Comparison of ENCODE assay signal across 12 cellular contexts in the genomic region with DNA sequence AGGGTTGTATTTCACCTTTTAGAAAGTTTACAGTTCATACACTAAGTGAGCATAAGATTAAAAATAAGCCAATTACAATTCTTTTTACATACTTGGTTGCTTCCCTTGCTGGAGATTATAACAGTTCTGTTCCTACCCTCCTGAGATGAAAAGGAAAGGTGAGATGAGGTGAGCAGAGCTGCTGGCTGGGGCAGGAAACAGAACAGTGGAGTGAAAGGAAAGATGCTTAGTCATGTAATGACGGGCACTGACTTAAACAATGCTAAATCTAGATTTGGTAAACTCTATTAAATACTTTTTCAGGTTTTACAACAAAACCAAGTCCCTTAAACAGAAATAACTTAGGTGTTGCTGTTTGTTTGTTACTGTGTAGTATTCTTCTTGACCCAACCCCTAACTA. TPM values are rescaled to one million over a fixed set of nuclear protein-coding genes. Genes with fewer than 3 reads are reported as not detected.
A peak's percentile ranks its signal among the peaks of the same experiment; 100 is the strongest.
DNase-seq lines count a peak whose midpoint lies in the region; FAIRE-seq and TF ChIP-seq lines count a peak whose summit lies in the region.
"Had no signal": no experiment of that assay in that cellular context is flagged by ENCODE, and none has a peak within 500 bp of the region (broad histone marks: within the 10 kb centered on the region; RNA-seq: fewer than 3 reads in every experiment).

No MANE protein-coding gene starts in this region.

- H3K27ac ChIP-seq in WERI-Rb-1 (no peak overlapping the region), kidney (ENCODE audit: low read depth in 2 of 2, low read length in 2 of 2) (no peak overlapping the region)
- H3K27ac ChIP-seq: thyroid gland had no signal

- TF ChIP-seq POLR2A in H54 (IDR thresholded peaks at IDR 0.05; ENCODE audit: low read depth, low read length), result no peak

- DNase-seq in NCI-H510A treated with DMSO at 0.1 percent for 48 hours (lab: John Stamatoyannopoulos, UW) (peak; percentile 13), NCI-H510A (lab: John Stamatoyannopoulos, UW) (no peak), H54 (ENCODE audit: insufficient read length, low spot score) (no peak), WERI-Rb-1 (peak; percentile 27), iris pigment epithelial cell (ENCODE audit: low read depth) (peak; percentile 54), LoVo (ENCODE audit: low spot score) (no peak), kidney (no peak), HuH-7 (ENCODE audit: low spot score) (no peak)
- DNase-seq: DMS 273 treated with DMSO at 0.1 percent for 48 hours; effector CD8-positive, alpha-beta T cell; NCI-H1694; thyroid gland had no signal

- H3K4me3 ChIP-seq in WERI-Rb-1 (ENCODE audit: low read depth, low read length) (no peak overlapping the region), kidney (ENCODE audit: low read length in 2 of 2) (no peak overlapping the region)
- H3K4me3 ChIP-seq: thyroid gland had no signal

- no peaks in the 10 kb centered on the region for H3K9me3 ChIP-seq in WERI-Rb-1 (ENCODE audit: severe bottlenecking)
- H3K9me3 ChIP-seq in kidney (ENCODE audit: control insufficient read depth in 1 of 2, low read length in 2 of 2), result no peaks in the 10 kb centered on the region
- H3K9me3 ChIP-seq: thyroid gland had no signal

- no peaks in the 10 kb centered on the region for H3K27me3 ChIP-seq in WERI-Rb-1 (ENCODE audit: insufficient read depth, low read depth, severe bottlenecking)
- H3K27me3 ChIP-seq: thyroid gland had no signal

- no peak for TF ChIP-seq CTCF in WERI-Rb-1 (IDR thresholded peaks at IDR 0.05; ENCODE audit: low read depth, low read length)
- no peak for TF ChIP-seq CTCF in kidney (IDR thresholded peaks at IDR 0.05; ENCODE audit: borderline replicate concordance, extremely low read depth, insufficient read depth)

- intact Hi-C loops in kidney (cut with DNase I), result no loop called here

- H3K9ac ChIP-seq in kidney (ENCODE audit: low read length in 2 of 2), result no peak overlapping the region

- no peaks in the 10 kb centered on the region for H3K4me1 ChIP-seq in kidney (ENCODE audit: control insufficient read depth in 1 of 2, insufficient read depth in 1 of 2, low read depth in 1 of 2, low read length in 2 of 2)
- H3K4me1 ChIP-seq: thyroid gland had no signal

- H3K36me3 ChIP-seq in WERI-Rb-1 (no peaks in the 10 kb centered on the region), kidney (ENCODE audit: control insufficient read depth in 1 of 2, insufficient read depth in 2 of 2, low read length in 2 of 2) (no peaks in the 10 kb centered on the region)
- H3K36me3 ChIP-seq: thyroid gland had no signal

- peak; percentile 72 for FAIRE-seq in H54 (lab: Jason Lieb, UNC)
- FAIRE-seq in kidney (lab: Jason Lieb, UNC), result no peak

RNA-seq across cellular contexts. Expression of a gene that starts 19.9 kb away (rescaled TPM):
- total RNA-seq in kidney, result 43.0 TPM
- 5.5 TPM for polyA plus RNA-seq in kidney (ENCODE audit: insufficient read depth, low read depth, low replicate concordance)

Comparison
In these comparisons a context has a peak if more than half of its experiments do, and no peak if none do; other contexts are left out.
1. DNase-seq: peak in NCI-H510A treated with DMSO at 0.1 percent for 48 hours (single experiment), WERI-Rb-1 (single experiment) and iris pigment epithelial cell (single experiment); none in NCI-H510A (single experiment), H54 (single experiment), LoVo (single experiment), kidney (single experiment) and HuH-7 (single experiment).